9 cellular contexts compared by ENCODE assay signal in genomic region chrX:154437971-154438893, GRCh38. TPM values are rescaled to one million over a fixed set of nuclear protein-coding genes. Genes with fewer than 3 reads are reported as not detected.
DNase-seq lines count a peak whose midpoint lies in the region; ATAC-seq and TF ChIP-seq lines count a peak whose summit lies in the region.
"Had no signal": no experiment of that assay in that cellular context is flagged by ENCODE, and none has a peak within 500 bp of the region (broad histone marks: within the 10 kb centered on the region; RNA-seq: fewer than 3 reads in every experiment).

No MANE protein-coding gene starts in this region.

- peak overlapping the region; percentile 85 for H3K27ac Mint-ChIP-seq in activated T-cell treated with anti-CD3 and anti-CD28 coated beads, Interleukin-2, amount 50 U/mL, for 24 hours

- no peak overlapping the region for H3K9ac ChIP-seq in liver (ENCODE audit: low read depth in 1 of 2, low read length in 2 of 2)

- H3K4me3 ChIP-seq in ascending aorta (peak overlapping the region; percentile 62 to 90), liver (ENCODE audit: low read depth in 1 of 3, low read length in 3 of 3) (peak overlapping the region; percentile 50 to 75 (median 75)), thymus (ENCODE audit: low read length) (peak overlapping the region; percentile 73)

- no peaks in the 10 kb centered on the region for H3K9me3 Mint-ChIP-seq in activated T-cell treated with anti-CD3 and anti-CD28 coated beads, Interleukin-2, amount 50 U/mL, for 24 hours

- H3K4me1 Mint-ChIP-seq in activated T-cell treated with anti-CD3 and anti-CD28 coated beads, Interleukin-2, amount 50 U/mL, for 24 hours (ENCODE audit: low read depth), result peaks cover 29% of the 10 kb centered on the region

- H3K27ac ChIP-seq in ascending aorta (peak overlapping the region; percentile 78 to 96), liver (ENCODE audit: low read depth in 1 of 2, low read length in 2 of 2) (no peak overlapping the region), thymus (ENCODE audit: low read depth) (peak overlapping the region; percentile 5)

- no peak for DNase-seq in activated T-cell treated with anti-CD3 and anti-CD28 coated beads, Interleukin-2, amount 50 U/mL, for 24 hours
- no peak for DNase-seq in activated T-cell treated with anti-CD3 and anti-CD28 coated beads, Interleukin-2, amount 50 U/mL, for 48 hours
- DNase-seq in ascending aorta (ENCODE audit: low spot score in 2 of 2) (no peak), nucleus accumbens (lab: John Stamatoyannopoulos, UW) (no peak), DMS 273 treated with DMSO at 0.1 percent for 48 hours (lab: John Stamatoyannopoulos, UW) (no peak)
- DNase-seq: DMS153 had no signal

- peaks cover 22 to 38% of the 10 kb centered on the region in 2 donors for H3K36me3 ChIP-seq in ascending aorta
- peaks cover 0 to 13% (median 5%) of the 10 kb centered on the region in 4 donors for H3K36me3 ChIP-seq in liver (ENCODE audit: control insufficient read depth in 4 of 4, insufficient read depth in 3 of 4, low read depth in 1 of 4, low read length in 3 of 4)
- H3K36me3 ChIP-seq in thymus (ENCODE audit: control insufficient read depth, insufficient read depth), result peaks cover 52% of the 10 kb centered on the region

- 78% methylated on average over 28 of the region's 28 CpGs for WGBS in liver
- WGBS in thymus, result 82% methylated on average over 28 of the region's 28 CpGs

- H3K27me3 ChIP-seq in ascending aorta, result no peaks in the 10 kb centered on the region
- no peaks in the 10 kb centered on the region for H3K27me3 ChIP-seq in liver (ENCODE audit: control insufficient read depth in 4 of 4, insufficient read depth in 4 of 4, low read length in 3 of 4)
- H3K27me3 ChIP-seq in thymus (ENCODE audit: control insufficient read depth, insufficient read depth), result no peaks in the 10 kb centered on the region

- intact Hi-C loops in ascending aorta (cut with DNase I), result loop anchor here (2.0 kb wide), 1 partner anchor 49 kb away; the partner anchor contains the start of gene UBL4A

- H3K9me3 ChIP-seq in ascending aorta (no peaks in the 10 kb centered on the region), liver (ENCODE audit: control insufficient read depth in 4 of 4, low read length in 3 of 4) (no peaks in the 10 kb centered on the region), thymus (ENCODE audit: control insufficient read depth) (no peaks in the 10 kb centered on the region)

- H3K4me1 ChIP-seq in ascending aorta (peaks cover 3 to 8% of the 10 kb centered on the region in 2 donors), liver (ENCODE audit: control insufficient read depth in 4 of 4, insufficient read depth in 4 of 4, low read length in 3 of 4) (peaks cover 10 to 18% (median 14%) of the 10 kb centered on the region in 4 donors), thymus (ENCODE audit: control insufficient read depth, insufficient read depth, low read length) (peaks cover 2% of the 10 kb centered on the region)

- TF ChIP-seq RAD21 in liver (IDR thresholded peaks at IDR 0.05), result no peak

- TF ChIP-seq CTCF in ascending aorta (IDR thresholded peaks at IDR 0.05) (no peak), liver (IDR thresholded peaks at IDR 0.05; ENCODE audit: low read depth, low read length, missing input control) (no peak)

- H3K36me3 Mint-ChIP-seq in activated T-cell treated with anti-CD3 and anti-CD28 coated beads, Interleukin-2, amount 50 U/mL, for 24 hours (ENCODE audit: low read depth), result peaks cover 81% of the 10 kb centered on the region

- no peak for ATAC-seq in HG03280 (IDR thresholded peaks at IDR 0.05; ENCODE audit: unreplicated experiment)

- H3K27me3 Mint-ChIP-seq in activated T-cell treated with anti-CD3 and anti-CD28 coated beads, Interleukin-2, amount 50 U/mL, for 24 hours, result peaks cover 5% of the 10 kb centered on the region

- H3K4me3 Mint-ChIP-seq in activated T-cell treated with anti-CD3 and anti-CD28 coated beads, Interleukin-2, amount 50 U/mL, for 24 hours, result peak overlapping the region; percentile 87

TF ChIP-seq in liver, 16 proteins besides CTCF, POLR2A, EP300 and RAD21:
- no peak for TF ChIP-seq RXRA (IDR thresholded peaks at IDR 0.05)
- no peak for TF ChIP-seq SP1 (IDR thresholded peaks at IDR 0.05)
- no peak for TF ChIP-seq JUND (IDR thresholded peaks at IDR 0.05)
- no peak for TF ChIP-seq FOXA1 (IDR thresholded peaks at IDR 0.05)
- TF ChIP-seq EGR1 (IDR thresholded peaks at IDR 0.05; ENCODE audit: low read depth in 2 of 2), result no peak

RNA-seq across cellular contexts. Expression of gene GDI1, which starts 1.3 kb away (rescaled TPM):
- total RNA-seq in ascending aorta, result 67.4 TPM
- 10 to 100 TPM; 13.3 to 27.7 TPM for total RNA-seq in liver
- polyA plus RNA-seq in liver, result 10 to 100 TPM; 12.8 to 35.6 TPM
- 144 TPM for polyA plus RNA-seq in thymus

RNA-seq across cellular contexts. Expression of gene FAM50A, which starts 5.7 kb away (rescaled TPM):
- total RNA-seq in ascending aorta (52.4 TPM), liver (10 to 100 TPM; 10.9 to 13.4 TPM)
- polyA plus RNA-seq in liver (10 to 100 TPM; 14.6 to 25.1 TPM), thymus (112 TPM)

RNA-seq across cellular contexts. Expression of gene ATP6AP1, which starts 9.8 kb away (rescaled TPM):
- total RNA-seq in ascending aorta (52.6 TPM), liver (10 to 100 TPM; 35.2 to 38.5 TPM)
- polyA plus RNA-seq in liver (10 to 100 TPM; 43.1 to 43.3 TPM), thymus (53.7 TPM)

RNA-seq across cellular contexts. Expression of gene PLXNA3, which starts 19.8 kb away (rescaled TPM):
- total RNA-seq in ascending aorta (10.0 TPM), liver (1 to 10 TPM; 1.1 to 1.7 TPM)
- polyA plus RNA-seq in liver (1 to 10 TPM; 1.3 to 1.7 TPM), thymus (14.3 TPM)

RNA-seq across cellular contexts. Expression of gene TAFAZZIN, which starts 26.9 kb away (rescaled TPM):
- total RNA-seq in ascending aorta, result 33.4 TPM
- 10 to 100 TPM in 1 of 2 donors, 1 to 10 TPM in 1; 7.8 to 15.6 TPM for total RNA-seq in liver
- 10 to 100 TPM; 10.6 to 16.3 TPM for polyA plus RNA-seq in liver
- 111 TPM for polyA plus RNA-seq in thymus

Comparison
In these comparisons a context has a peak if more than half of its experiments do, and no peak if none do; other contexts are left out.
1. H3K27ac ChIP-seq: peak in ascending aorta (2 of 2) and thymus (single experiment); none in liver (0 of 2).
2. Peak in every context shown above with its lines, with median percentiles within 50 percentile points of each other: H3K4me3 ChIP-seq.